1 cellular context compared by ENCODE assay signal in genomic region chr17:45160505-45161287, GRCh38.
TF ChIP-seq lines count a peak whose summit lies in the region.

No MANE protein-coding gene starts in this region.

TF ChIP-seq in WTC11, 78 proteins besides CTCF, POLR2A, EP300 and RAD21 (continued from another document and continues in another):
- TF ChIP-seq ZSCAN18 (CRISPR knock-in tag; IDR thresholded peaks at IDR 0.05), result no peak
- TF ChIP-seq NFATC4 (CRISPR knock-in tag; IDR thresholded peaks at IDR 0.05), result peak; percentile 59; the same call in 1 of the 2 replicates
- TF ChIP-seq NR2C2 (CRISPR knock-in tag; IDR thresholded peaks at IDR 0.05), result no peak
- 0 out of 2 replicates have a peak, but pooled peaks have one; percentile 23 for TF ChIP-seq AFF4 (CRISPR knock-in tag; IDR thresholded peaks at IDR 0.05; ENCODE audit: borderline replicate concordance)
- TF ChIP-seq ERG (CRISPR knock-in tag; IDR thresholded peaks at IDR 0.05), result no peak
- TF ChIP-seq SMAD3 (CRISPR knock-in tag; IDR thresholded peaks at IDR 0.05; ENCODE audit: borderline replicate concordance), result no peak
- no peak for TF ChIP-seq ZNF396 (CRISPR knock-in tag; IDR thresholded peaks at IDR 0.05; ENCODE audit: borderline replicate concordance)
- 0 out of 2 replicates have a peak, but pooled peaks have one; percentile 69 for TF ChIP-seq CDX4 (CRISPR knock-in tag; IDR thresholded peaks at IDR 0.05; ENCODE audit: borderline replicate concordance)
- no peak for TF ChIP-seq ATF1 (CRISPR knock-in tag; IDR thresholded peaks at IDR 0.05)
- no peak for TF ChIP-seq ZNF317 (CRISPR knock-in tag; IDR thresholded peaks at IDR 0.05; ENCODE audit: borderline replicate concordance, low read depth)
- TF ChIP-seq ARID4B (CRISPR knock-in tag; IDR thresholded peaks at IDR 0.05; ENCODE audit: borderline replicate concordance), result no peak; the same call in 1 of the 2 replicates
- TF ChIP-seq ETV6 (CRISPR knock-in tag; IDR thresholded peaks at IDR 0.05), result no peak
- no peak for TF ChIP-seq ZNF416 (CRISPR knock-in tag; IDR thresholded peaks at IDR 0.05)
- no peak for TF ChIP-seq FOXP4 (CRISPR knock-in tag; IDR thresholded peaks at IDR 0.05)
- TF ChIP-seq TCF7 (CRISPR knock-in tag; IDR thresholded peaks at IDR 0.05; ENCODE audit: low read depth), result no peak
- no peak for TF ChIP-seq ZBTB21 (CRISPR knock-in tag; IDR thresholded peaks at IDR 0.05; ENCODE audit: borderline replicate concordance)
- no peak for TF ChIP-seq JAZF1 (CRISPR knock-in tag; IDR thresholded peaks at IDR 0.05)
- TF ChIP-seq USF1 (CRISPR knock-in tag; IDR thresholded peaks at IDR 0.05), result 0 out of 2 replicates have a peak, but pooled peaks have one; percentile 24
- no peak for TF ChIP-seq IRF1 (CRISPR knock-in tag; IDR thresholded peaks at IDR 0.05)
- TF ChIP-seq ZNF121 (CRISPR knock-in tag; IDR thresholded peaks at IDR 0.05), result no peak
- no peak for TF ChIP-seq ZNF532 (CRISPR knock-in tag; IDR thresholded peaks at IDR 0.05; ENCODE audit: borderline replicate concordance)
- TF ChIP-seq ESRRA (CRISPR knock-in tag; IDR thresholded peaks at IDR 0.05; ENCODE audit: borderline replicate concordance), result no peak
- TF ChIP-seq ZNF281 (CRISPR knock-in tag; IDR thresholded peaks at IDR 0.05), result no peak
- no peak for TF ChIP-seq ATF6 (CRISPR knock-in tag; IDR thresholded peaks at IDR 0.05)
